ENCODE assay signal across 11 cellular contexts in genomic region chr2:174078275-174078674, GRCh38.
DNase-seq lines count a peak whose midpoint lies in the region; ATAC-seq and TF ChIP-seq lines count a peak whose summit lies in the region.
"Had no signal": no experiment of that assay in that cellular context is flagged by ENCODE, and none has a peak within 500 bp of the region (broad histone marks: within the 10 kb centered on the region; RNA-seq: fewer than 3 reads in every experiment).

No MANE protein-coding gene starts in this region.

- H3K36me3 Mint-ChIP-seq in progenitor cell of endocrine pancreas (ENCODE audit: insufficient read depth): peaks cover 8% of the 10 kb centered on the region
- peaks cover 11% of the 10 kb centered on the region for H3K36me3 Mint-ChIP-seq in activated CD4-positive, alpha-beta T cell treated with anti-CD3 and anti-CD28 coated beads, Interleukin-2, amount 10 ng/mL, durations not matched to agents 7 days and 5 days (ENCODE audit: low read depth)

- H3K27me3 ChIP-seq in upper lobe of left lung: no peaks in the 10 kb centered on the region

- TF ChIP-seq CTCF in progenitor cell of endocrine pancreas (IDR thresholded peaks at IDR 0.05; ENCODE audit: unreplicated experiment) (peak; percentile 51), upper lobe of left lung (IDR thresholded peaks at IDR 0.05) (peak in 1 of 6 experiments; percentile 26)

- no peak overlapping the region for H3K4me3 ChIP-seq in upper lobe of left lung

- peak; percentile 43 for DNase-seq in ELR (ENCODE audit: low read depth)
- peak; percentile 37 for DNase-seq in NAMALWA (ENCODE audit: low spot score)
- peak; percentile 26 for DNase-seq in dermis blood vessel endothelial cell
- DNase-seq in progenitor cell of endocrine pancreas (ENCODE audit: low spot score, unreplicated experiment): no peak
- DNase-seq in activated CD4-positive, alpha-beta T cell treated with anti-CD3 and anti-CD28 coated beads, Interleukin-2, amount 10 ng/mL, durations not matched to agents 7 days and 5 days: no peak
- DNase-seq in upper lobe of left lung: no peak
- DNase-seq in KBM-7: no peak
- DNase-seq: NCI-H2171 treated with DMSO at 0.1 percent for 48 hours; stimulated activated CD4-positive, alpha-beta T cell treated with anti-CD3 and anti-CD28 coated beads, Interleukin-4, amount 100 ng/mL, for 1 hour had no signal

- TF ChIP-seq EP300 in upper lobe of left lung (IDR thresholded peaks at IDR 0.05): no peak

- in situ Hi-C loops in KBM-7 (cut with MboI; ENCODE audit: low pct_unique_long_range_greater_than_20kb, low sequenced_read_pairs): no loop called here

- H3K9me3 ChIP-seq in upper lobe of left lung: no peaks in the 10 kb centered on the region

- POLR2A ChIA-PET in activated CD4-positive, alpha-beta T cell treated with anti-CD3 and anti-CD28 coated beads, Interleukin-2, amount 10 ng/mL, durations not matched to agents 7 days and 5 days (lab: Charles Lee): no interaction called here

- H3K4me1 ChIP-seq in upper lobe of left lung: no peaks in the 10 kb centered on the region

- H3K27ac Mint-ChIP-seq in progenitor cell of endocrine pancreas: no peak overlapping the region
- no peak overlapping the region for H3K27ac Mint-ChIP-seq in activated CD4-positive, alpha-beta T cell treated with anti-CD3 and anti-CD28 coated beads, Interleukin-2, amount 10 ng/mL, durations not matched to agents 7 days and 5 days
- H3K27ac Mint-ChIP-seq: dendritic cell treated with granulocyte-macrophage colony-stimulating factor and Interleukin-4, amounts not matched to agents 40 ng/mL and 50 ng/mL, for 4 days had no signal

- H3K27me3 Mint-ChIP-seq in progenitor cell of endocrine pancreas: no peaks in the 10 kb centered on the region
- H3K27me3 Mint-ChIP-seq in activated CD4-positive, alpha-beta T cell treated with anti-CD3 and anti-CD28 coated beads, Interleukin-2, amount 10 ng/mL, durations not matched to agents 7 days and 5 days: no peaks in the 10 kb centered on the region
- H3K27me3 Mint-ChIP-seq: dendritic cell treated with granulocyte-macrophage colony-stimulating factor and Interleukin-4, amounts not matched to agents 40 ng/mL and 50 ng/mL, for 4 days had no signal

- peaks cover 0 to 3% (median 0%) of the 10 kb centered on the region in 4 donors for H3K36me3 ChIP-seq in upper lobe of left lung

- H3K9me3 Mint-ChIP-seq in progenitor cell of endocrine pancreas (ENCODE audit: low read depth): no peaks in the 10 kb centered on the region
- H3K9me3 Mint-ChIP-seq in activated CD4-positive, alpha-beta T cell treated with anti-CD3 and anti-CD28 coated beads, Interleukin-2, amount 10 ng/mL, durations not matched to agents 7 days and 5 days: no peaks in the 10 kb centered on the region
- H3K9me3 Mint-ChIP-seq: dendritic cell treated with granulocyte-macrophage colony-stimulating factor and Interleukin-4, amounts not matched to agents 40 ng/mL and 50 ng/mL, for 4 days had no signal

- no peak overlapping the region for H3K27ac ChIP-seq in upper lobe of left lung

- TF ChIP-seq POLR2A in upper lobe of left lung (IDR thresholded peaks at IDR 0.05): no peak

- H3K4me1 Mint-ChIP-seq in progenitor cell of endocrine pancreas (ENCODE audit: low read depth): peaks cover 23% of the 10 kb centered on the region
- H3K4me1 Mint-ChIP-seq in activated CD4-positive, alpha-beta T cell treated with anti-CD3 and anti-CD28 coated beads, Interleukin-2, amount 10 ng/mL, durations not matched to agents 7 days and 5 days: no peaks in the 10 kb centered on the region

- H3K4me3 Mint-ChIP-seq in progenitor cell of endocrine pancreas (ENCODE audit: low read depth): no peak overlapping the region
- H3K4me3 Mint-ChIP-seq in activated CD4-positive, alpha-beta T cell treated with anti-CD3 and anti-CD28 coated beads, Interleukin-2, amount 10 ng/mL, durations not matched to agents 7 days and 5 days: no peak overlapping the region
- H3K4me3 Mint-ChIP-seq: dendritic cell treated with granulocyte-macrophage colony-stimulating factor and Interleukin-4, amounts not matched to agents 40 ng/mL and 50 ng/mL, for 4 days had no signal

- no peak for ATAC-seq in GM19351 (IDR thresholded peaks at IDR 0.05; ENCODE audit: unreplicated experiment)
- no peak for ATAC-seq in upper lobe of left lung (ENCODE audit: low FRiP score in 2 of 2)

- CTCF ChIA-PET in activated CD4-positive, alpha-beta T cell treated with anti-CD3 and anti-CD28 coated beads, Interleukin-2, amount 10 ng/mL, durations not matched to agents 7 days and 5 days (lab: Charles Lee): interaction anchor here (0.6 kb wide), 1 partner anchor 300 kb away, joined by 3 read pairs; no protein-coding TSS in a partner anchor

Comparison
In these comparisons a context has a peak if more than half of its experiments do, and no peak if none do; other contexts are left out.
1. DNase-seq: peak in ELR (single experiment), NAMALWA (single experiment) and dermis blood vessel endothelial cell (single experiment); none in progenitor cell of endocrine pancreas (single experiment), activated CD4-positive, alpha-beta T cell treated with anti-CD3 and anti-CD28 coated beads, Interleukin-2, amount 10 ng/mL, durations not matched to agents 7 days and 5 days (single experiment), upper lobe of left lung (0 of 2) and KBM-7 (single experiment).